Comparison of ENCODE assay signal across 10 cellular contexts in genomic region chr16:30452689-30453321, GRCh38. TPM values are rescaled to one million over a fixed set of nuclear protein-coding genes. Genes with fewer than 3 reads are reported as not detected.
DNase-seq lines count a peak whose midpoint lies in the region; ATAC-seq, FAIRE-seq and TF ChIP-seq lines count a peak whose summit lies in the region.
"Not testable (repeated sequence)": the region's sequence is repeated elsewhere in the genome, so short reads cannot be mapped to it uniquely, and the experiment has no call there.
"Had no signal": no experiment of that assay in that cellular context is flagged by ENCODE, and none has a peak within 500 bp of the region (broad histone marks: within the 10 kb centered on the region; RNA-seq: fewer than 3 reads in every experiment).

No MANE protein-coding gene starts in this region.

- not testable (repeated sequence) for H4K20me1 ChIP-seq in DOHH2 (ENCODE audit: control insufficient read depth, insufficient read depth, low read depth, low read length); K562 (replicated peaks; ENCODE audit: control insufficient read depth, insufficient read depth, low read length)

- peak; percentile 51 for DNase-seq in MV-4-11 (lab: John Stamatoyannopoulos, UW)
- not testable (repeated sequence) for DNase-seq in activated CD4-positive, alpha-beta T cell treated with anti-CD3 and anti-CD28 coated beads, Interleukin-2, amount 10 ng/mL, durations not matched to agents 24 days and 14 days; activated T-helper 1 cell treated with anti-CD3 and anti-CD28 coated beads, Interleukin-12 subunit alpha, Interleukin-12 subunit beta, Interleukin-2, Interleukin-4 antibody, amounts not matched to agents 30 ng/mL and 10 ng/mL and 1 ng/mL, durations not matched to agents 14 hours and 24 hours and 36 hours (ENCODE audit: low spot score); K562 (ENCODE audit: extremely low read depth in 1 of 4, low spot score in 3 of 4); transverse colon
- peak; percentile 37 for DNase-seq in natural killer cell treated with Interleukin-12 subunit alpha and Interleukin-12 subunit beta and Interleukin-15 and Interleukin-18, amount 100 ng/mL, for 72 hours (ENCODE audit: low spot score)

- BruUV-seq in K562 (replicated peaks; lab: Mats Ljungman, UMichigan) = not testable (repeated sequence)

- POLR2A ChIA-PET in K562 (lab: Yijun Ruan, JAX) = interaction anchor here (0.6 kb wide), 1 partner anchor 50 kb away, joined by 3 read pairs; no protein-coding TSS in a partner anchor

- peaks cover 35% of the 10 kb centered on the region for H3F3A ChIP-seq in DOHH2 (ENCODE audit: control insufficient read depth, insufficient read depth)

- not testable (repeated sequence) for H3K9me2 ChIP-seq in DOHH2 (replicated peaks; ENCODE audit: control insufficient read depth, low read length)

- peak overlapping the region; percentile 76 for H3K4me2 ChIP-seq in DOHH2 (ENCODE audit: low read length)
- H3K4me2 ChIP-seq in K562 (ENCODE audit: insufficient read depth, low read length) = not testable (repeated sequence)

- H3K9me3 Mint-ChIP-seq in T-helper 1 cell treated with Interleukin-12 subunit alpha and Interleukin-12 subunit beta and Interleukin-4 antibody, amounts not matched to agents 30 μg/mL and 1 μg/mL, for 36 hours; activated CD4-positive, alpha-beta T cell treated with anti-CD3 and anti-CD28 coated beads, Interleukin-2, amount 10 ng/mL, durations not matched to agents 24 days and 14 days; activated T-helper 1 cell treated with anti-CD3 and anti-CD28 coated beads, Interleukin-12 subunit alpha, Interleukin-12 subunit beta, Interleukin-2, Interleukin-4 antibody, amounts not matched to agents 30 ng/mL and 10 ng/mL and 1 ng/mL, durations not matched to agents 14 hours and 24 hours and 36 hours; natural killer cell treated with Interleukin-12 subunit alpha and Interleukin-12 subunit beta and Interleukin-15 and Interleukin-18, amount 100 ng/mL, for 72 hours: not testable (repeated sequence)

- H3K4me3 Mint-ChIP-seq in T-helper 1 cell treated with Interleukin-12 subunit alpha and Interleukin-12 subunit beta and Interleukin-4 antibody, amounts not matched to agents 30 μg/mL and 1 μg/mL, for 36 hours = peak overlapping the region; percentile 52
- H3K4me3 Mint-ChIP-seq in activated CD4-positive, alpha-beta T cell treated with anti-CD3 and anti-CD28 coated beads, Interleukin-2, amount 10 ng/mL, durations not matched to agents 24 days and 14 days = peak overlapping the region; percentile 60
- peak overlapping the region; percentile 61 for H3K4me3 Mint-ChIP-seq in activated T-helper 1 cell treated with anti-CD3 and anti-CD28 coated beads, Interleukin-12 subunit alpha, Interleukin-12 subunit beta, Interleukin-2, Interleukin-4 antibody, amounts not matched to agents 30 ng/mL and 10 ng/mL and 1 ng/mL, durations not matched to agents 14 hours and 24 hours and 36 hours
- H3K4me3 Mint-ChIP-seq in natural killer cell treated with Interleukin-12 subunit alpha and Interleukin-12 subunit beta and Interleukin-15 and Interleukin-18, amount 100 ng/mL, for 72 hours = peak overlapping the region; percentile 64

- peak overlapping the region; percentile 69 for H3K4me3 ChIP-seq in DOHH2 (ENCODE audit: low read length)
- H3K4me3 ChIP-seq in K562, transverse colon: not testable (repeated sequence)

- TF ChIP-seq EP300 in K562 (IDR thresholded peaks at IDR 0.05; ENCODE audit: low read length); transverse colon (IDR thresholded peaks at IDR 0.05; ENCODE audit: low read depth): not testable (repeated sequence)

- peak overlapping the region; percentile 68 for H2AFZ ChIP-seq in K562 (ENCODE audit: low read depth, low read length)

- H3K27ac ChIP-seq in DOHH2 (ENCODE audit: low read depth, low read length) = peak overlapping the region; percentile 97
- H3K27ac ChIP-seq in K562 (ENCODE audit: extremely low read depth, low read depth, low read length) = not testable (repeated sequence)
- peak overlapping the region; percentile 17 to 56 (median 54) for H3K27ac ChIP-seq in transverse colon

- peaks cover 48% of the 10 kb centered on the region for H3K79me2 ChIP-seq in DOHH2 (ENCODE audit: control insufficient read depth, low read length)
- not testable (repeated sequence) for H3K79me2 ChIP-seq in K562 (ENCODE audit: control insufficient read depth, insufficient read depth, low read length)

- not testable (repeated sequence) for H3K36me3 ChIP-seq in DOHH2 (ENCODE audit: control insufficient read depth, low read length); K562 (ENCODE audit: control insufficient read depth, insufficient read depth, low read length); transverse colon

- in situ Hi-C loops in K562 (cut with MboI); transverse colon (cut with MboI; ENCODE audit: low pct_ligation_motif_present in 1 of 4, low pct_unique_long_range_greater_than_20kb in 1 of 4, low sequenced_read_pairs in 3 of 4): not testable (repeated sequence)

- not testable (repeated sequence) for FAIRE-seq in K562 (lab: Jason Lieb, UNC)

- WGBS in K562 (ENCODE audit: insufficient coverage, low coverage, missing lambda C conversion rate) = 16% methylated on average over 15 of the region's 15 CpGs
- 53 to 66% methylated on average over 7 to 15 of the region's 15 CpGs for WGBS in transverse colon (ENCODE audit: low coverage in 1 of 2), 2 donors

- H3K9ac ChIP-seq in K562 (ENCODE audit: insufficient read depth in 1 of 2, low read depth in 2 of 2, low read length in 2 of 2) = peak overlapping the region in 1 of 2 experiments; percentile 58; a peak in 1 of 4 replicates

- not testable (repeated sequence) for TF ChIP-seq POLR2A in K562 (conservative IDR thresholded peaks at IDR 0.05); transverse colon (IDR thresholded peaks at IDR 0.05)

- not testable (repeated sequence) for H3K9me3 ChIP-seq in DOHH2 (ENCODE audit: control insufficient read depth, insufficient read depth, low read length); K562 (replicated peaks; ENCODE audit: control insufficient read depth, insufficient read depth, low read depth, low read length); transverse colon

- not testable (repeated sequence) for TF ChIP-seq CTCF in DOHH2 (IDR thresholded peaks at IDR 0.05; ENCODE audit: low read depth, low read length, poor library complexity, severe bottlenecking); K562 (IDR thresholded peaks at IDR 0.05 in 2 of 3, conservative IDR thresholded peaks at IDR 0.05 in 1 of 3; ENCODE audit: insufficient read depth in 2 of 3, low read depth in 1 of 3, low read length in 3 of 3); transverse colon (IDR thresholded peaks at IDR 0.05)

- H3K4me1 ChIP-seq in DOHH2 (ENCODE audit: control insufficient read depth, low read length) (peaks cover 92% of the 10 kb centered on the region), transverse colon (peaks cover 0 to 30% (median 16%) of the 10 kb centered on the region in 4 donors)
- not testable (repeated sequence) for H3K4me1 ChIP-seq in K562 (replicated peaks in 1 of 2; ENCODE audit: control insufficient read depth in 2 of 2, insufficient read depth in 2 of 2, low read length in 2 of 2)

- not testable (repeated sequence) for ATAC-seq in K562; natural killer cell treated with Interleukin-12 subunit alpha and Interleukin-12 subunit beta and Interleukin-15 and Interleukin-18, amount 100 ng/mL, for 72 hours

- CTCF ChIA-PET in K562 (lab: Yijun Ruan, JAX; ENCODE audit: low intra/inter-chr PET ratio) = not testable (repeated sequence)

- H3K9me1 ChIP-seq in K562 (ENCODE audit: control insufficient read depth, insufficient read depth, low read length) = not testable (repeated sequence)

- not testable (repeated sequence) for H3K27me3 Mint-ChIP-seq in T-helper 1 cell treated with Interleukin-12 subunit alpha and Interleukin-12 subunit beta and Interleukin-4 antibody, amounts not matched to agents 30 μg/mL and 1 μg/mL, for 36 hours (ENCODE audit: low read depth); activated CD4-positive, alpha-beta T cell treated with anti-CD3 and anti-CD28 coated beads, Interleukin-2, amount 10 ng/mL, durations not matched to agents 24 days and 14 days; activated T-helper 1 cell treated with anti-CD3 and anti-CD28 coated beads, Interleukin-12 subunit alpha, Interleukin-12 subunit beta, Interleukin-2, Interleukin-4 antibody, amounts not matched to agents 30 ng/mL and 10 ng/mL and 1 ng/mL, durations not matched to agents 14 hours and 24 hours and 36 hours (ENCODE audit: insufficient read depth); natural killer cell treated with Interleukin-12 subunit alpha and Interleukin-12 subunit beta and Interleukin-15 and Interleukin-18, amount 100 ng/mL, for 72 hours

- H3K4me1 Mint-ChIP-seq in T-helper 1 cell treated with Interleukin-12 subunit alpha and Interleukin-12 subunit beta and Interleukin-4 antibody, amounts not matched to agents 30 μg/mL and 1 μg/mL, for 36 hours (ENCODE audit: low read depth) = peaks cover 63% of the 10 kb centered on the region
- H3K4me1 Mint-ChIP-seq in activated CD4-positive, alpha-beta T cell treated with anti-CD3 and anti-CD28 coated beads, Interleukin-2, amount 10 ng/mL, durations not matched to agents 24 days and 14 days = peaks cover 59% of the 10 kb centered on the region
- H3K4me1 Mint-ChIP-seq in activated T-helper 1 cell treated with anti-CD3 and anti-CD28 coated beads, Interleukin-12 subunit alpha, Interleukin-12 subunit beta, Interleukin-2, Interleukin-4 antibody, amounts not matched to agents 30 ng/mL and 10 ng/mL and 1 ng/mL, durations not matched to agents 14 hours and 24 hours and 36 hours (ENCODE audit: low read depth) = peaks cover 62% of the 10 kb centered on the region
- peaks cover 57 to 59% of the 10 kb centered on the region in 2 donors for H3K4me1 Mint-ChIP-seq in natural killer cell treated with Interleukin-12 subunit alpha and Interleukin-12 subunit beta and Interleukin-15 and Interleukin-18, amount 100 ng/mL, for 72 hours (ENCODE audit: low read depth in 2 of 2)

- not testable (repeated sequence) for H3K36me3 Mint-ChIP-seq in T-helper 1 cell treated with Interleukin-12 subunit alpha and Interleukin-12 subunit beta and Interleukin-4 antibody, amounts not matched to agents 30 μg/mL and 1 μg/mL, for 36 hours (ENCODE audit: low read depth); activated CD4-positive, alpha-beta T cell treated with anti-CD3 and anti-CD28 coated beads, Interleukin-2, amount 10 ng/mL, durations not matched to agents 24 days and 14 days (ENCODE audit: low read depth); activated T-helper 1 cell treated with anti-CD3 and anti-CD28 coated beads, Interleukin-12 subunit alpha, Interleukin-12 subunit beta, Interleukin-2, Interleukin-4 antibody, amounts not matched to agents 30 ng/mL and 10 ng/mL and 1 ng/mL, durations not matched to agents 14 hours and 24 hours and 36 hours (ENCODE audit: low read depth); natural killer cell treated with Interleukin-12 subunit alpha and Interleukin-12 subunit beta and Interleukin-15 and Interleukin-18, amount 100 ng/mL, for 72 hours

- H3K27ac Mint-ChIP-seq in T-helper 1 cell treated with Interleukin-12 subunit alpha and Interleukin-12 subunit beta and Interleukin-4 antibody, amounts not matched to agents 30 μg/mL and 1 μg/mL, for 36 hours = peak overlapping the region; percentile 81
- H3K27ac Mint-ChIP-seq in activated CD4-positive, alpha-beta T cell treated with anti-CD3 and anti-CD28 coated beads, Interleukin-2, amount 10 ng/mL, durations not matched to agents 24 days and 14 days = peak overlapping the region; percentile 55
- peak overlapping the region; percentile 70 for H3K27ac Mint-ChIP-seq in activated T-helper 1 cell treated with anti-CD3 and anti-CD28 coated beads, Interleukin-12 subunit alpha, Interleukin-12 subunit beta, Interleukin-2, Interleukin-4 antibody, amounts not matched to agents 30 ng/mL and 10 ng/mL and 1 ng/mL, durations not matched to agents 14 hours and 24 hours and 36 hours
- peak overlapping the region; percentile 70 to 71 for H3K27ac Mint-ChIP-seq in natural killer cell treated with Interleukin-12 subunit alpha and Interleukin-12 subunit beta and Interleukin-15 and Interleukin-18, amount 100 ng/mL, for 72 hours

- intact Hi-C loops in activated CD4-positive, alpha-beta T cell treated with anti-CD3 and anti-CD28 coated beads, Interleukin-2, amount 10 ng/mL, durations not matched to agents 24 days and 14 days (cut with micrococcal nuclease); activated T-helper 1 cell treated with anti-CD3 and anti-CD28 coated beads, Interleukin-12 subunit alpha, Interleukin-12 subunit beta, Interleukin-2, Interleukin-4 antibody, amounts not matched to agents 30 ng/mL and 10 ng/mL and 1 ng/mL, durations not matched to agents 14 hours and 24 hours and 36 hours (cut with micrococcal nuclease); K562 (cut with micrococcal nuclease); transverse colon (cut with DNase I; ENCODE audit: low total_unique reads): not testable (repeated sequence)

- TF ChIP-seq RAD21 in K562 (CRISPR knock-in tag; conservative IDR thresholded peaks at IDR 0.05 in 1 of 2, IDR thresholded peaks at IDR 0.05 in 1 of 2) = not testable (repeated sequence)

- H3K27me3 ChIP-seq in DOHH2 (ENCODE audit: control insufficient read depth, low read length); K562 (ENCODE audit: control insufficient read depth in 2 of 2, insufficient read depth in 2 of 2, low read length in 2 of 2); transverse colon: not testable (repeated sequence)

RNA-seq across cellular contexts. Expression of gene SEPHS2, which starts 7.1 kb away (rescaled TPM):
- total RNA-seq in activated CD4-positive, alpha-beta T cell treated with anti-CD3 and anti-CD28 coated beads, Interleukin-2, amount 10 ng/mL, durations not matched to agents 24 days and 14 days = 79.7 and 80.2 TPM in 2 replicates
- total RNA-seq in activated T-helper 1 cell treated with anti-CD3 and anti-CD28 coated beads, Interleukin-12 subunit alpha, Interleukin-12 subunit beta, Interleukin-2, Interleukin-4 antibody, amounts not matched to agents 30 ng/mL and 10 ng/mL and 1 ng/mL, durations not matched to agents 14 hours and 24 hours and 36 hours = 83.4 and 87.2 TPM in 2 replicates
- total RNA-seq in K562 (2011; cell fraction: chromatin; rRNA removed; ENCODE audit: low replicate concordance) = 44.2 and 55.5 TPM in 2 replicates
- total RNA-seq in K562 (2011; cell fraction: nucleolus; rRNA removed) = 47.6 and 48.7 TPM in 2 replicates
- total RNA-seq in K562 (2011; cell fraction: nucleoplasm; rRNA removed) = 34.2 and 44.9 TPM in 2 replicates
- total RNA-seq in K562 (2014; rRNA removed) = 31.6 and 42.6 TPM in 2 replicates
- 41.2 and 43.8 TPM in 2 replicates for total RNA-seq in K562 (2014; rRNA removed; fragmentation: Illumina TruSeq; extraction: Trizol)
- 38.2 and 43.4 TPM in 2 replicates for total RNA-seq in K562 (2015; rRNA removed; fragmentation: Illumina TruSeq; extraction: Trizol)
- 84.0 and 87.3 TPM in 2 replicates for total RNA-seq in K562 (2021)
- 73.4 and 90.6 TPM in 2 replicates for polyA plus RNA-seq in K562 (2011; rRNA removed)
- polyA plus RNA-seq in K562 (2011; cell fraction: cytosol; rRNA removed) = 53.6 and 54.6 TPM in 2 replicates
- 36.6 and 52.6 TPM in 2 replicates for polyA plus RNA-seq in K562 (2011; cell fraction: nucleus; rRNA removed)
- polyA plus RNA-seq in K562 (2012) = 67.3 and 95.0 TPM in 2 replicates
- 62.3 and 74.6 TPM in 2 replicates for polyA plus RNA-seq in K562 (2014; fragmentation: Illumina TruSeq; extraction: Trizol)
- polyA plus RNA-seq in K562 (2014; fragmentation: Nextera tagmentation; extraction: Ambion mirVana) = 10 to 100 TPM; 20.9 to 21.3 TPM
- polyA plus RNA-seq in K562 (2014; rRNA removed) = 80.0 and 80.2 TPM in 2 replicates
- 79.5 and 83.2 TPM in 2 replicates for polyA minus RNA-seq in K562 (2011; rRNA and poly(A)+ RNA removed)
- 27.5 and 33.1 TPM in 2 replicates for polyA minus RNA-seq in K562 (2011; cell fraction: cytosol; rRNA and poly(A)+ RNA removed)
- 17.8 and 39.5 TPM in 2 replicates for polyA minus RNA-seq in K562 (2011; cell fraction: nucleus; rRNA and poly(A)+ RNA removed)
- total RNA-seq in natural killer cell treated with Interleukin-12 subunit alpha and Interleukin-12 subunit beta and Interleukin-15 and Interleukin-18, amount 100 ng/mL, for 72 hours = 10 to 100 TPM; 84.7 to 91.4 TPM
- total RNA-seq in transverse colon = 100 to 1,000 TPM in 3 of 4 donors, 10 to 100 TPM in 1; 86.7 to 218 (median 151) TPM

RNA-seq across cellular contexts. Expression of gene ITGAL, which starts 19.7 kb away (rescaled TPM):
- 264 and 267 TPM in 2 replicates for total RNA-seq in activated CD4-positive, alpha-beta T cell treated with anti-CD3 and anti-CD28 coated beads, Interleukin-2, amount 10 ng/mL, durations not matched to agents 24 days and 14 days
- 259 and 287 TPM in 2 replicates for total RNA-seq in activated T-helper 1 cell treated with anti-CD3 and anti-CD28 coated beads, Interleukin-12 subunit alpha, Interleukin-12 subunit beta, Interleukin-2, Interleukin-4 antibody, amounts not matched to agents 30 ng/mL and 10 ng/mL and 1 ng/mL, durations not matched to agents 14 hours and 24 hours and 36 hours
- 0.23 TPM in 1 of 2 replicates, not detected in the other for total RNA-seq in K562 (2011; cell fraction: chromatin; rRNA removed; ENCODE audit: low replicate concordance)
- total RNA-seq in K562 (2011; cell fraction: nucleolus; rRNA removed) = 0.13 and 0.50 TPM in 2 replicates
- total RNA-seq in K562 (2011; cell fraction: nucleoplasm; rRNA removed) = not detected in 2 replicates
- total RNA-seq in K562 (2014; rRNA removed) (0.61 TPM in 1 of 2 replicates, not detected in the other), K562 (2014; rRNA removed; fragmentation: Illumina TruSeq; extraction: Trizol) (not detected in 2 replicates), K562 (2015; rRNA removed; fragmentation: Illumina TruSeq; extraction: Trizol) (not detected in 2 replicates), K562 (2021) (0.53 and 0.92 TPM in 2 replicates), transverse colon (10 to 100 TPM in 2 of 4 donors, 1 to 10 TPM in 2; 1.8 to 33.7 (median 6.7) TPM)
- polyA plus RNA-seq in K562 (2011; rRNA removed) (0.01 and 0.12 TPM in 2 replicates), K562 (2014; fragmentation: Illumina TruSeq; extraction: Trizol) (0.12 TPM in 1 of 2 replicates, not detected in the other), K562 (2014; fragmentation: Nextera tagmentation; extraction: Ambion mirVana) (not detected), K562 (2014; rRNA removed) (not detected in 2 replicates)
- polyA plus RNA-seq in K562 (2011; cell fraction: cytosol; rRNA removed) = 0.13 and 0.15 TPM in 2 replicates
- polyA plus RNA-seq in K562 (2011; cell fraction: nucleus; rRNA removed) = 0.08 and 0.09 TPM in 2 replicates
- polyA plus RNA-seq in K562 (2012) = 0.14 and 0.22 TPM in 2 replicates
- 0.21 TPM in 1 of 2 replicates, not detected in the other for polyA minus RNA-seq in K562 (2011; rRNA and poly(A)+ RNA removed)
- polyA minus RNA-seq in K562 (2011; cell fraction: cytosol; rRNA and poly(A)+ RNA removed) = not detected in 2 replicates
- polyA minus RNA-seq in K562 (2011; cell fraction: nucleus; rRNA and poly(A)+ RNA removed) = not detected in 2 replicates
- 100 to 1,000 TPM; 648 to 717 TPM for total RNA-seq in natural killer cell treated with Interleukin-12 subunit alpha and Interleukin-12 subunit beta and Interleukin-15 and Interleukin-18, amount 100 ng/mL, for 72 hours
- total RNA-seq: HT1080 had no signal
- polyA plus RNA-seq: GM23248 had no signal

RNA-seq across cellular contexts. Expression of gene DCTPP1, which starts 23.0 kb away (rescaled TPM):
- 167 and 176 TPM in 2 replicates for total RNA-seq in activated CD4-positive, alpha-beta T cell treated with anti-CD3 and anti-CD28 coated beads, Interleukin-2, amount 10 ng/mL, durations not matched to agents 24 days and 14 days
- 173 and 178 TPM in 2 replicates for total RNA-seq in activated T-helper 1 cell treated with anti-CD3 and anti-CD28 coated beads, Interleukin-12 subunit alpha, Interleukin-12 subunit beta, Interleukin-2, Interleukin-4 antibody, amounts not matched to agents 30 ng/mL and 10 ng/mL and 1 ng/mL, durations not matched to agents 14 hours and 24 hours and 36 hours
- total RNA-seq in K562 (2011; cell fraction: chromatin; rRNA removed; ENCODE audit: low replicate concordance) = 20.4 and 39.9 TPM in 2 replicates
- total RNA-seq in K562 (2011; cell fraction: nucleolus; rRNA removed) = 29.6 and 33.7 TPM in 2 replicates
- total RNA-seq in K562 (2011; cell fraction: nucleoplasm; rRNA removed) = 26.7 and 33.2 TPM in 2 replicates
- total RNA-seq in K562 (2014; rRNA removed) (74.2 and 79.0 TPM in 2 replicates), K562 (2014; rRNA removed; fragmentation: Illumina TruSeq; extraction: Trizol) (61.2 and 61.3 TPM in 2 replicates), K562 (2015; rRNA removed; fragmentation: Illumina TruSeq; extraction: Trizol) (67.4 and 75.0 TPM in 2 replicates), K562 (2021) (124 and 129 TPM in 2 replicates), transverse colon (10 to 100 TPM; 35.2 to 74.1 (median 50.0) TPM)
- polyA plus RNA-seq in K562 (2011; rRNA removed) (107 and 120 TPM in 2 replicates), K562 (2014; fragmentation: Illumina TruSeq; extraction: Trizol) (108 and 130 TPM in 2 replicates), K562 (2014; fragmentation: Nextera tagmentation; extraction: Ambion mirVana) (10 to 100 TPM; 45.0 to 80.6 TPM), K562 (2014; rRNA removed) (132 and 138 TPM in 2 replicates)
- polyA plus RNA-seq in K562 (2011; cell fraction: cytosol; rRNA removed) = 109 and 151 TPM in 2 replicates
- 34.2 and 44.6 TPM in 2 replicates for polyA plus RNA-seq in K562 (2011; cell fraction: nucleus; rRNA removed)
- 56.3 and 118 TPM in 2 replicates for polyA plus RNA-seq in K562 (2012)
- 31.3 and 36.6 TPM in 2 replicates for polyA minus RNA-seq in K562 (2011; rRNA and poly(A)+ RNA removed)
- polyA minus RNA-seq in K562 (2011; cell fraction: cytosol; rRNA and poly(A)+ RNA removed) = 29.3 and 42.9 TPM in 2 replicates
- polyA minus RNA-seq in K562 (2011; cell fraction: nucleus; rRNA and poly(A)+ RNA removed) = 10.1 and 14.4 TPM in 2 replicates
- 100 to 1,000 TPM in 1 of 2 donors, 10 to 100 TPM in 1; 95.9 to 155 TPM for total RNA-seq in natural killer cell treated with Interleukin-12 subunit alpha and Interleukin-12 subunit beta and Interleukin-15 and Interleukin-18, amount 100 ng/mL, for 72 hours

RNA-seq across cellular contexts. Expression of gene ZNF771, which starts 45.4 kb away (rescaled TPM):
- 8.6 and 10.3 TPM in 2 replicates for total RNA-seq in activated CD4-positive, alpha-beta T cell treated with anti-CD3 and anti-CD28 coated beads, Interleukin-2, amount 10 ng/mL, durations not matched to agents 24 days and 14 days
- total RNA-seq in activated T-helper 1 cell treated with anti-CD3 and anti-CD28 coated beads, Interleukin-12 subunit alpha, Interleukin-12 subunit beta, Interleukin-2, Interleukin-4 antibody, amounts not matched to agents 30 ng/mL and 10 ng/mL and 1 ng/mL, durations not matched to agents 14 hours and 24 hours and 36 hours = 8.1 and 8.9 TPM in 2 replicates
- 11.2 and 27.3 TPM in 2 replicates for total RNA-seq in K562 (2011; cell fraction: chromatin; rRNA removed; ENCODE audit: low replicate concordance)
- total RNA-seq in K562 (2011; cell fraction: nucleolus; rRNA removed) = 18.3 and 18.7 TPM in 2 replicates
- 23.9 and 39.2 TPM in 2 replicates for total RNA-seq in K562 (2011; cell fraction: nucleoplasm; rRNA removed)
- 11.2 and 12.2 TPM in 2 replicates for total RNA-seq in K562 (2014; rRNA removed)
- 3.2 and 3.6 TPM in 2 replicates for total RNA-seq in K562 (2014; rRNA removed; fragmentation: Illumina TruSeq; extraction: Trizol)
- 3.8 and 4.4 TPM in 2 replicates for total RNA-seq in K562 (2015; rRNA removed; fragmentation: Illumina TruSeq; extraction: Trizol)
- 11.6 and 11.9 TPM in 2 replicates for total RNA-seq in K562 (2021)
- polyA plus RNA-seq in K562 (2011; rRNA removed) = 4.3 and 5.1 TPM in 2 replicates
- 7.5 and 37.3 TPM in 2 replicates for polyA plus RNA-seq in K562 (2011; cell fraction: cytosol; rRNA removed)
- 5.7 and 14.8 TPM in 2 replicates for polyA plus RNA-seq in K562 (2011; cell fraction: nucleus; rRNA removed)
- polyA plus RNA-seq in K562 (2012) = 6.0 and 7.0 TPM in 2 replicates
- 2.9 and 3.2 TPM in 2 replicates for polyA plus RNA-seq in K562 (2014; fragmentation: Illumina TruSeq; extraction: Trizol)
- polyA plus RNA-seq in K562 (2014; fragmentation: Nextera tagmentation; extraction: Ambion mirVana) = 1 to 10 TPM; 1.5 to 1.7 TPM
- 8.3 and 12.6 TPM in 2 replicates for polyA plus RNA-seq in K562 (2014; rRNA removed)
- 3.7 and 5.0 TPM in 2 replicates for polyA minus RNA-seq in K562 (2011; rRNA and poly(A)+ RNA removed)
- 2.2 and 4.0 TPM in 2 replicates for polyA minus RNA-seq in K562 (2011; cell fraction: cytosol; rRNA and poly(A)+ RNA removed)
- 3.8 and 4.2 TPM in 2 replicates for polyA minus RNA-seq in K562 (2011; cell fraction: nucleus; rRNA and poly(A)+ RNA removed)
- total RNA-seq in natural killer cell treated with Interleukin-12 subunit alpha and Interleukin-12 subunit beta and Interleukin-15 and Interleukin-18, amount 100 ng/mL, for 72 hours = 1 to 10 TPM; 3.4 to 7.3 TPM
- total RNA-seq in transverse colon = 10 to 100 TPM in 3 of 4 donors, 1 to 10 TPM in 1; 7.4 to 28.1 (median 15.1) TPM

RNA-seq across cellular contexts. Expression of gene ZNF48, which starts 57.6 kb away (rescaled TPM):
- 16.5 and 18.3 TPM in 2 replicates for total RNA-seq in activated CD4-positive, alpha-beta T cell treated with anti-CD3 and anti-CD28 coated beads, Interleukin-2, amount 10 ng/mL, durations not matched to agents 24 days and 14 days
- total RNA-seq in activated T-helper 1 cell treated with anti-CD3 and anti-CD28 coated beads, Interleukin-12 subunit alpha, Interleukin-12 subunit beta, Interleukin-2, Interleukin-4 antibody, amounts not matched to agents 30 ng/mL and 10 ng/mL and 1 ng/mL, durations not matched to agents 14 hours and 24 hours and 36 hours = 20.2 and 21.4 TPM in 2 replicates
- 9.7 and 12.9 TPM in 2 replicates for total RNA-seq in K562 (2011; cell fraction: chromatin; rRNA removed; ENCODE audit: low replicate concordance)
- 10.7 and 14.3 TPM in 2 replicates for total RNA-seq in K562 (2011; cell fraction: nucleolus; rRNA removed)
- total RNA-seq in K562 (2011; cell fraction: nucleoplasm; rRNA removed) = 6.7 and 7.0 TPM in 2 replicates
- total RNA-seq in K562 (2014; rRNA removed) (8.6 and 10.8 TPM in 2 replicates), K562 (2014; rRNA removed; fragmentation: Illumina TruSeq; extraction: Trizol) (3.3 and 3.4 TPM in 2 replicates), K562 (2015; rRNA removed; fragmentation: Illumina TruSeq; extraction: Trizol) (7.4 and 7.7 TPM in 2 replicates), K562 (2021) (9.0 and 11.6 TPM in 2 replicates), transverse colon (10 to 100 TPM in 1 of 4 donors, 1 to 10 TPM in 2, not detected in 1; 5.8 to 10.5 (median 7.0) TPM)
- polyA plus RNA-seq in K562 (2011; rRNA removed) (3.6 and 4.7 TPM in 2 replicates), K562 (2014; fragmentation: Illumina TruSeq; extraction: Trizol) (4.6 and 8.2 TPM in 2 replicates), K562 (2014; fragmentation: Nextera tagmentation; extraction: Ambion mirVana) (under 1 TPM; 0.38 to 0.46 TPM), K562 (2014; rRNA removed) (5.8 and 6.0 TPM in 2 replicates)
- polyA plus RNA-seq in K562 (2011; cell fraction: cytosol; rRNA removed) = 3.9 and 10.6 TPM in 2 replicates
- 4.6 and 11.2 TPM in 2 replicates for polyA plus RNA-seq in K562 (2011; cell fraction: nucleus; rRNA removed)
- 6.1 and 7.6 TPM in 2 replicates for polyA plus RNA-seq in K562 (2012)
- polyA minus RNA-seq in K562 (2011; rRNA and poly(A)+ RNA removed) = 2.8 and 4.5 TPM in 2 replicates
- polyA minus RNA-seq in K562 (2011; cell fraction: cytosol; rRNA and poly(A)+ RNA removed) = 3.7 and 5.3 TPM in 2 replicates
- 5.9 and 6.3 TPM in 2 replicates for polyA minus RNA-seq in K562 (2011; cell fraction: nucleus; rRNA and poly(A)+ RNA removed)
- total RNA-seq in natural killer cell treated with Interleukin-12 subunit alpha and Interleukin-12 subunit beta and Interleukin-15 and Interleukin-18, amount 100 ng/mL, for 72 hours = 10 to 100 TPM; 10.2 to 14.7 TPM
